Comparison of ENCODE assay signal across 17 cellular contexts in genomic region chr10:73448384-73448783, GRCh38.
"Had no signal": no experiment of that assay in that cellular context is flagged by ENCODE, and none has a peak within 500 bp of the region (broad histone marks: within the 10 kb centered on the region; RNA-seq: fewer than 3 reads in every experiment).

No MANE protein-coding gene starts in this region.

- H3K27me3 ChIP-seq: esophagus muscularis mucosa, foreskin keratinocyte, hepatocyte had no signal

- H3K4me3 Mint-ChIP-seq: dendritic cell treated with granulocyte-macrophage colony-stimulating factor and Interleukin-4, amounts not matched to agents 40 ng/mL and 50 ng/mL, for 4 days; effector memory CD8-positive, alpha-beta T cell; natural killer cell; neural crest cell had no signal

- H3K4me1 ChIP-seq: foreskin keratinocyte had no signal

- H3K4me1 Mint-ChIP-seq: neural crest cell had no signal

- H3K9me3 Mint-ChIP-seq: dendritic cell treated with granulocyte-macrophage colony-stimulating factor and Interleukin-4, amounts not matched to agents 40 ng/mL and 50 ng/mL, for 4 days; effector memory CD8-positive, alpha-beta T cell; natural killer cell; neural crest cell had no signal

- H3K27ac Mint-ChIP-seq: dendritic cell treated with granulocyte-macrophage colony-stimulating factor and Interleukin-4, amounts not matched to agents 40 ng/mL and 50 ng/mL, for 4 days; natural killer cell had no signal

- ATAC-seq: effector memory CD8-positive, alpha-beta T cell; foreskin keratinocyte; left colon; mucosa of descending colon; natural killer cell had no signal

- H3K4me3 ChIP-seq: esophagus muscularis mucosa, hepatocyte, mucosa of descending colon had no signal

- H3K27me3 Mint-ChIP-seq: dendritic cell treated with granulocyte-macrophage colony-stimulating factor and Interleukin-4, amounts not matched to agents 40 ng/mL and 50 ng/mL, for 4 days; effector memory CD8-positive, alpha-beta T cell had no signal

- FAIRE-seq: colon, kidney, small intestine had no signal

- H3K9me3 ChIP-seq: esophagus muscularis mucosa, mucosa of descending colon had no signal

- DNase-seq: effector memory CD8-positive, alpha-beta T cell; foreskin keratinocyte; kidney; left colon; mucosa of descending colon; natural killer cell; posterior cingulate gyrus; small intestine; stimulated activated CD4-positive, alpha-beta T cell treated with anti-CD3 and anti-CD28 coated beads, Interleukin-12 subunit alpha, Interleukin-12 subunit beta, amount 100 ng/mL, for 4 hours; stimulated activated naive CD4-positive, alpha-beta T cell; trophoblast cell had no signal

- H3K27ac ChIP-seq: epithelial cell of prostate, esophagus muscularis mucosa, foreskin keratinocyte, hepatocyte had no signal
